In the genomic region with DNA sequence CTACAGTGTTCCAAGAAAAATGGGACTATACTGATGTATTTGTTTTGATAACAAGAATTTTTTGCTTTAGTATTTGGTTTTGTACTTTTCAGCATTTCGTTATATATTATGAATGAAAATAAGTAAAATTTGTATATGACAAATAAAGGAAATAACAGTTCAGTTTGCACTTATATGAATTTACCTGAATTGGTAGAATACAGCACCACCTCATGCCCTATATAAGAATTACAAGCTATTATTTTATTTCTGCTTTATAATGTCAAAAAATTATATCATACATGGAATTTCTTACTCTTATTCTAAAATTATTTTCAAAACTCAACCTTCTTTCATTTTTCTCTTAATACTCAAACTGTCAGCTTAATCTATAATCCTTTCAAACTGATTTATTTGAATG, we compare ENCODE assay signal across 13 cellular contexts. TPM values are rescaled to one million over a fixed set of nuclear protein-coding genes. Genes with fewer than 3 reads are reported as not detected.
A peak's percentile ranks its signal among the peaks of the same experiment; 100 is the strongest.
DNase-seq lines count a peak whose midpoint lies in the region; ATAC-seq and TF ChIP-seq lines count a peak whose summit lies in the region.
"Had no signal": no experiment of that assay in that cellular context is flagged by ENCODE, and none has a peak within 500 bp of the region (broad histone marks: within the 10 kb centered on the region; RNA-seq: fewer than 3 reads in every experiment).

No MANE protein-coding gene starts in this region.

- no peak overlapping the region for H3K4me3 ChIP-seq in heart left ventricle
- no peak overlapping the region for H3K4me3 ChIP-seq in PC-9
- H3K4me3 ChIP-seq in fibroblast of mammary gland (ENCODE audit: control insufficient read depth, low read depth, low read length), result no peak overlapping the region
- H3K4me3 ChIP-seq: thyroid gland had no signal

- DNase-seq in heart left ventricle (no peak), Right ventricle myocardium inferior (ENCODE audit: missing footprints) (no peak), PC-9 (no peak), fibroblast of mammary gland (ENCODE audit: low read depth) (peak; percentile 27), type B pancreatic cell (ENCODE audit: extremely low spot score, unreplicated experiment) (no peak), C1 segment of cervical spinal cord (lab: John Stamatoyannopoulos, UW) (no peak), inferior parietal cortex (ENCODE audit: extremely low spot score) (no peak)
- DNase-seq: GF-D8, GOT3, NCI-H1436, small intestine, thyroid gland had no signal

- POLR2A ChIA-PET in PC-9 (lab: Charles Lee; ENCODE audit: unreplicated experiment), result interaction anchor here (0.6 to 0.7 kb wide), 2 partner anchors 710 to 753 kb away, joined by 4 to 5 read pairs; no protein-coding TSS in a partner anchor

- ATAC-seq in heart left ventricle, result no peak
- ATAC-seq in Right ventricle myocardium inferior, result no peak
- no peak for ATAC-seq in HG03175 (IDR thresholded peaks at IDR 0.05; ENCODE audit: unreplicated experiment)

- no peaks in the 10 kb centered on the region for H3F3A ChIP-seq in PC-9 (ENCODE audit: insufficient read depth, low read depth)

- no TSS peak for BruUV-seq in PC-9 (replicated peaks; lab: Mats Ljungman, UMichigan)

- WGBS in heart left ventricle, 4 donors, result 70 to 77% (median 73%) methylated on average over 1 of the region's 1 CpG

- no peaks in the 10 kb centered on the region for H3K79me2 ChIP-seq in PC-9 (ENCODE audit: low read depth)

- H3K4me2 ChIP-seq in PC-9, result no peak overlapping the region

- H4K20me1 ChIP-seq in PC-9 (ENCODE audit: insufficient read depth), result no peaks in the 10 kb centered on the region; the same call in 1 of the 2 replicates

- intact Hi-C loops in heart left ventricle (cut with DNase I), result loop anchor here in 4 of 10 donors (5.0 to 10.0 kb wide), 3 partner anchors 71 to 696 kb away; no protein-coding TSS in a partner anchor
- intact Hi-C loops in Right ventricle myocardium inferior (cut with DNase I), result no loop called here
- intact Hi-C loops in PC-9 (cut with micrococcal nuclease; ENCODE audit: unreplicated experiment), result loop anchor here (5.0 kb wide), 1 partner anchor 696 kb away; no protein-coding TSS in a partner anchor

- peaks cover 4% of the 10 kb centered on the region for H3K36me3 Mint-ChIP-seq in type B pancreatic cell

- H3K4me3 Mint-ChIP-seq in type B pancreatic cell, result no peak overlapping the region

- no peaks in the 10 kb centered on the region for H3K27me3 Mint-ChIP-seq in type B pancreatic cell

- H3K9me2 ChIP-seq in PC-9 (ENCODE audit: insufficient read depth), result no peaks in the 10 kb centered on the region

- no peaks in the 10 kb centered on the region for H3K9me3 Mint-ChIP-seq in type B pancreatic cell

- H3K4me1 ChIP-seq in heart left ventricle (no peaks in the 10 kb centered on the region), PC-9 (replicated peaks; ENCODE audit: insufficient read depth) (no peaks in the 10 kb centered on the region)
- H3K4me1 ChIP-seq: thyroid gland had no signal

- CTCF ChIA-PET in PC-9 (lab: Charles Lee), result interaction anchor here (0.5 to 1.0 kb wide), 5 partner anchors 13 to 1208 kb away, joined by 3 to 12 read pairs (median 3); no protein-coding TSS in a partner anchor

- H3K27ac ChIP-seq in heart left ventricle, result no peak overlapping the region
- H3K27ac ChIP-seq in PC-9, result no peak overlapping the region
- H3K27ac ChIP-seq: thyroid gland had no signal

- no peak overlapping the region for H2AFZ ChIP-seq in PC-9

- peaks cover 0 to 45% (median 21%) of the 10 kb centered on the region in 9 donors for H3K36me3 ChIP-seq in heart left ventricle
- no peaks in the 10 kb centered on the region; the same call in 1 of the 2 replicates for H3K36me3 ChIP-seq in PC-9 (ENCODE audit: low read depth)

- no peaks in the 10 kb centered on the region for H3K9me3 ChIP-seq in heart left ventricle
- no peaks in the 10 kb centered on the region for H3K9me3 ChIP-seq in PC-9 (ENCODE audit: insufficient read depth, low read depth)
- H3K9me3 ChIP-seq: thyroid gland had no signal

- H3K27ac Mint-ChIP-seq in type B pancreatic cell, result no peak overlapping the region

- TF ChIP-seq CTCF in heart left ventricle (IDR thresholded peaks at IDR 0.05) (peak; percentile 9 to 53 (median 34)), PC-9 (conservative IDR thresholded peaks at IDR 0.05) (peak; percentile 77), fibroblast of mammary gland (conservative IDR thresholded peaks at IDR 0.05; ENCODE audit: control insufficient read depth, insufficient read depth, low read depth, low read length) (peak; percentile 50), type B pancreatic cell (conservative IDR thresholded peaks at IDR 0.05) (peak; percentile 74)

- TF ChIP-seq POLR2A in heart left ventricle (IDR thresholded peaks at IDR 0.05), result no peak

- H3K4me1 Mint-ChIP-seq in type B pancreatic cell (ENCODE audit: unreplicated experiment), result no peaks in the 10 kb centered on the region

- H3K27me3 ChIP-seq in heart left ventricle (no peaks in the 10 kb centered on the region), PC-9 (ENCODE audit: insufficient read depth, low read depth) (no peaks in the 10 kb centered on the region)
- H3K27me3 ChIP-seq: thyroid gland had no signal

RNA-seq across cellular contexts. Expression of a gene that starts 14.6 kb away (rescaled TPM):
- total RNA-seq in heart left ventricle (10 to 100 TPM in 2 of 9 donors, 1 to 10 TPM in 7; 3.4 to 10.7 (median 7.9) TPM), Right ventricle myocardium inferior (9.0 TPM), PC-9 (2021) (7.7 and 11.2 TPM in 2 replicates), type B pancreatic cell (ENCODE audit: low replicate concordance) (5.1 and 10.2 TPM in 2 replicates)
- 1 to 10 TPM; 3.2 to 5.4 TPM for polyA plus RNA-seq in heart left ventricle

RNA-seq across cellular contexts. Expression of a gene that starts 14.9 kb away (rescaled TPM):
- total RNA-seq in heart left ventricle (10 to 100 TPM in 5 of 9 donors, 1 to 10 TPM in 4; 2.0 to 17.2 (median 10.1) TPM), Right ventricle myocardium inferior (9.3 TPM), PC-9 (2021) (61.7 and 79.2 TPM in 2 replicates), type B pancreatic cell (ENCODE audit: low replicate concordance) (25.0 and 39.9 TPM in 2 replicates)
- 1 to 10 TPM; 5.8 to 6.4 TPM for polyA plus RNA-seq in heart left ventricle

RNA-seq across cellular contexts. Expression of a gene that starts 55.3 kb away (rescaled TPM):
- total RNA-seq in heart left ventricle (100 to 1,000 TPM; 180 to 419 (median 269) TPM), Right ventricle myocardium inferior (281 TPM), PC-9 (2021) (90.1 and 101 TPM in 2 replicates), type B pancreatic cell (ENCODE audit: low replicate concordance) (32.4 and 32.9 TPM in 2 replicates)
- 100 to 1,000 TPM in 1 of 2 donors, 10 to 100 TPM in 1; 51.4 to 119 TPM for polyA plus RNA-seq in heart left ventricle
